In genomic region chr14:49620182-49621113, GRCh38 we compare ENCODE assay signal across 8 cellular contexts. TPM values are rescaled to one million over a fixed set of nuclear protein-coding genes. Genes with fewer than 3 reads are reported as not detected.
A peak's percentile ranks its signal among the peaks of the same experiment; 100 is the strongest.
DNase-seq lines count a peak whose midpoint lies in the region; ATAC-seq and TF ChIP-seq lines count a peak whose summit lies in the region.

MGAT2 (plus strand) TSS chr14:49620799; CDS start chr14:49621269, 470 bp downstream.
RPL36AL (minus strand) TSS chr14:49620626; CDS start chr14:49619104, 1,522 bp downstream.

- H3K4me1 Mint-ChIP-seq in activated T-cell treated with anti-CD3 and anti-CD28 coated beads, Interleukin-2, amount 50 U/mL, for 24 hours (ENCODE audit: low read depth), result peaks cover 66% of the 10 kb centered on the region

- CTCF ChIA-PET in PC-9 (lab: Charles Lee), result interaction anchor here (0.6 to 2.0 kb wide), 4 partner anchors 14 to 159 kb away, joined by 3 to 10 read pairs (median 4); partner anchors contain the start of gene RPS29

- H3K27ac ChIP-seq in PC-9 (peak within 1 kb of the TSS; percentile 96), esophagus (ENCODE audit: low read depth in 2 of 2, low read length in 1 of 2) (peak within 1 kb of the TSS; percentile 92 to 100), muscle layer of colon (ENCODE audit: low read depth, low read length) (peak within 1 kb of the TSS; percentile 97)

- H3K9me3 Mint-ChIP-seq in activated T-cell treated with anti-CD3 and anti-CD28 coated beads, Interleukin-2, amount 50 U/mL, for 24 hours, result no peaks in the 10 kb centered on the region

- POLR2A ChIA-PET in PC-9 (lab: Charles Lee; ENCODE audit: unreplicated experiment), result interaction anchor here (0.5 to 1.2 kb wide), 8 partner anchors 19 to 442 kb away, joined by 3 to 10 read pairs (median 4); partner anchors contain the start of gene RPS29

- intact Hi-C loops in PC-9 (cut with micrococcal nuclease; ENCODE audit: unreplicated experiment), result loop anchor here (1.0 to 5.0 kb wide), 3 partner anchors 22 to 912 kb away; partner anchors contain the start of genes LRR1, MAP4K5 and RPS29

- TSS peak; percentile 75 for BruUV-seq in PC-9 (replicated peaks; lab: Mats Ljungman, UMichigan)

- H3K36me3 Mint-ChIP-seq in activated T-cell treated with anti-CD3 and anti-CD28 coated beads, Interleukin-2, amount 50 U/mL, for 24 hours (ENCODE audit: low read depth), result peaks cover 93% of the 10 kb centered on the region

- ATAC-seq in GM21717 (IDR thresholded peaks at IDR 0.05; ENCODE audit: unreplicated experiment), result peak; percentile 93

- H3K4me3 ChIP-seq in PC-9 (peak within 1 kb of the TSS; percentile 100), esophagus (ENCODE audit: low read depth in 1 of 2, low read length in 2 of 2) (peak within 1 kb of the TSS; percentile 84 to 94), muscle layer of colon (ENCODE audit: low read depth in 1 of 2, low read length in 2 of 2) (peak within 1 kb of the TSS; percentile 92 to 99)

- peaks cover 61% of the 10 kb centered on the region for H3K4me1 ChIP-seq in PC-9 (replicated peaks; ENCODE audit: insufficient read depth)
- H3K4me1 ChIP-seq in esophagus (ENCODE audit: control insufficient read depth in 2 of 2, insufficient read depth in 2 of 2, low read length in 1 of 2), result peaks cover 0 to 8% of the 10 kb centered on the region in 2 donors
- peaks cover 29% of the 10 kb centered on the region for H3K4me1 ChIP-seq in muscle layer of colon (ENCODE audit: insufficient read depth, low read length)

- no peaks in the 10 kb centered on the region for H3K9me2 ChIP-seq in PC-9 (ENCODE audit: insufficient read depth)

- H3K36me3 ChIP-seq in PC-9 (ENCODE audit: low read depth), result peaks cover 24% of the 10 kb centered on the region
- no peaks in the 10 kb centered on the region for H3K36me3 ChIP-seq in esophagus (ENCODE audit: control insufficient read depth in 2 of 2, insufficient read depth in 2 of 2, low read length in 1 of 2)
- peaks cover 8% of the 10 kb centered on the region for H3K36me3 ChIP-seq in muscle layer of colon (ENCODE audit: insufficient read depth, low read length)

- peak within 1 kb of the TSS; percentile 99 for H3K4me3 Mint-ChIP-seq in activated T-cell treated with anti-CD3 and anti-CD28 coated beads, Interleukin-2, amount 50 U/mL, for 24 hours

- H3K4me2 ChIP-seq in PC-9, result peak within 1 kb of the TSS; percentile 98

- in situ Hi-C loops in KBM-7 (cut with MboI; ENCODE audit: low pct_unique_long_range_greater_than_20kb, low sequenced_read_pairs), result no loop called here

- no peaks in the 10 kb centered on the region for H3K27me3 ChIP-seq in PC-9 (ENCODE audit: insufficient read depth, low read depth)
- H3K27me3 ChIP-seq in esophagus (ENCODE audit: control insufficient read depth in 1 of 2, insufficient read depth in 2 of 2, low read length in 2 of 2), result no peaks in the 10 kb centered on the region
- no peaks in the 10 kb centered on the region for H3K27me3 ChIP-seq in muscle layer of colon (ENCODE audit: control insufficient read depth in 1 of 2, insufficient read depth in 2 of 2, low read length in 2 of 2)

- 0% methylated on average over 85 of the region's 85 CpGs for WGBS in esophagus, 2 donors

- H3K27ac Mint-ChIP-seq in activated T-cell treated with anti-CD3 and anti-CD28 coated beads, Interleukin-2, amount 50 U/mL, for 24 hours, result peak within 1 kb of the TSS; percentile 99

- H3F3A ChIP-seq in PC-9 (ENCODE audit: insufficient read depth, low read depth), result peaks cover 53% of the 10 kb centered on the region

- H3K9ac ChIP-seq in muscle layer of colon (ENCODE audit: low read length), result peak within 1 kb of the TSS; percentile 99

- H3K9me3 ChIP-seq in PC-9 (ENCODE audit: insufficient read depth, low read depth), result no peaks in the 10 kb centered on the region
- H3K9me3 ChIP-seq in esophagus (ENCODE audit: control insufficient read depth in 2 of 2, insufficient read depth in 1 of 2, low read depth in 1 of 2, low read length in 1 of 2), result no peaks in the 10 kb centered on the region
- H3K9me3 ChIP-seq in muscle layer of colon (ENCODE audit: low read length), result no peaks in the 10 kb centered on the region

- DNase-seq in DMS79 (lab: John Stamatoyannopoulos, UW) (peak; percentile 98), KBM-7 (peak; percentile 98), PC-9 (peak; percentile 92 to 98)
- peak; percentile 97 for DNase-seq in activated T-cell treated with anti-CD3 and anti-CD28 coated beads, Interleukin-2, amount 50 U/mL, for 24 hours
- peak; percentile 85 for DNase-seq in stimulated activated CD8-positive, alpha-beta memory T cell treated with anti-CD3 and anti-CD28 coated beads, Interleukin-7, amount 100 ng/mL, for 24 hours (ENCODE audit: low read depth)

- no peak for TF ChIP-seq CTCF in PC-9 (conservative IDR thresholded peaks at IDR 0.05)

- H2AFZ ChIP-seq in PC-9, result peak within 1 kb of the TSS; percentile 88

- H3K79me2 ChIP-seq in PC-9 (ENCODE audit: low read depth), result peaks cover 76% of the 10 kb centered on the region

- no peaks in the 10 kb centered on the region for H3K27me3 Mint-ChIP-seq in activated T-cell treated with anti-CD3 and anti-CD28 coated beads, Interleukin-2, amount 50 U/mL, for 24 hours

- H4K20me1 ChIP-seq in PC-9 (ENCODE audit: insufficient read depth), result peaks cover 44% of the 10 kb centered on the region

RNA-seq across cellular contexts. Expression of gene MGAT2, which starts in this region (rescaled TPM):
- total RNA-seq in PC-9 (2021), result 18.9 and 22.0 TPM in 2 replicates
- 10 to 100 TPM in 1 of 2 donors, 1 to 10 TPM in 1; 9.2 to 10.8 TPM for polyA plus RNA-seq in esophagus

RNA-seq across cellular contexts. Expression of gene RPL36AL, which starts in this region (rescaled TPM):
- total RNA-seq in PC-9 (2021), result 120 and 151 TPM in 2 replicates
- 100 to 1,000 TPM; 405 to 519 TPM for polyA plus RNA-seq in esophagus

Comparison
In these comparisons a context has a peak if more than half of its experiments do, and no peak if none do; other contexts are left out.
1. Peak in every context shown above with its lines: DNase-seq, ATAC-seq, H3K4me3 ChIP-seq and H3K27ac ChIP-seq.